In the genomic region with DNA sequence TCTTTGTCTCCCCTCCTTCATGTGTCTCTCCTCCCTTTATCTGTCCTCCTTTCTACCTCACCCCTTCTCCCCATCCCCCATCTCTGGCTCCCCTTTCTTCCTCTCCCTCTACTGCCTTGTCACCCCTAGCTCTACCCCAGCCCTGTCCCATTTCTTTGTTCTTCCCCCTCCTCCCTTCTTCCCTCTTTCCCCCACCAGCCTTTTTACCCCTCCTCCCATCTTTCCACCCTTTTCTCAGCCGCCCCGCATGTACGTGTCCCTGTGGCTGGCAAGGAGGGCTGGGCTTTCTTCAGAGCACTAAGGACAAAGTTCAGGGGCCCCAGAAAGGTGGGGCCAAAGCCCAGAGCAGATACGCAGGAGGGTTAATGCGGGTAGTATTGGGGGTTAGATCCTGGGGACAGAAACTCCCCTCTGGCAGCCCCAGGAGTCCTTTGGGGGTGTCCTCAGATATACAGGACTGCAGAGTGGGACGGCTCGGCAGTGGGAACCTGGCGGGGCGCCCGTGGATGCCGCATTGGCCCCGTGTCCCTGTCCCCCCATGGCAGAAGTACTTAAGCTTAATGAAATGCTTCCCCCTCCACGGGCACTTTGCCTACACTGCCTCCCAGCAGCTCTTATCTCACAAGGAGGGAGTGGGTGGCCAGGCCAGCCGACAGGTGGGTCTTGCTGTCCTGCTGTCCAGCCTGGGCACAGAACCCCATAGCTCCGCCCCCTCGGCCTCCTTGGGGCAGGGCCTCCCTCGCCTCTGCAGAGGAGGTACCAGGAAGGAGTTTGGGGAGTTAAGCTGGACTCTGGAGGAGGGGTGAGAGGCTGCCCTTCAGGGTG, we compare ENCODE assay signal across 9 cellular contexts. TPM values are rescaled to one million over a fixed set of nuclear protein-coding genes. Genes with fewer than 3 reads are reported as not detected.
DNase-seq lines count a peak whose midpoint lies in the region; ATAC-seq and TF ChIP-seq lines count a peak whose summit lies in the region.
"Had no signal": no experiment of that assay in that cellular context is flagged by ENCODE, and none has a peak within 500 bp of the region (broad histone marks: within the 10 kb centered on the region; RNA-seq: fewer than 3 reads in every experiment).

No MANE protein-coding gene starts in this region.

- H3K9me3 ChIP-seq in mucosa of stomach (ENCODE audit: control insufficient read depth, low read length) (no peaks in the 10 kb centered on the region), transverse colon (no peaks in the 10 kb centered on the region)

- no peak for TF ChIP-seq EP300 in transverse colon (IDR thresholded peaks at IDR 0.05; ENCODE audit: low read depth)

- H3K27me3 Mint-ChIP-seq in activated CD8-positive, alpha-beta T cell treated with anti-CD3 and anti-CD28 coated beads for 36 hours: no peaks in the 10 kb centered on the region
- no peaks in the 10 kb centered on the region for H3K27me3 Mint-ChIP-seq in activated CD8-positive, alpha-beta T cell treated with anti-CD3 and anti-CD28 coated beads, Interleukin-2, amount 10 ng/mL, durations not matched to agents 7 days and 5 days (ENCODE audit: low read depth)

- H3K27ac ChIP-seq in transverse colon: peak overlapping the region; percentile 90 to 98 (median 96)

- peaks cover 71% of the 10 kb centered on the region for H3K4me1 Mint-ChIP-seq in activated CD8-positive, alpha-beta T cell treated with anti-CD3 and anti-CD28 coated beads for 36 hours (ENCODE audit: low read depth)
- H3K4me1 Mint-ChIP-seq in activated CD8-positive, alpha-beta T cell treated with anti-CD3 and anti-CD28 coated beads, Interleukin-2, amount 10 ng/mL, durations not matched to agents 7 days and 5 days (ENCODE audit: low read depth): peaks cover 48% of the 10 kb centered on the region

- no peak for ATAC-seq in activated CD8-positive, alpha-beta T cell treated with anti-CD3 and anti-CD28 coated beads for 36 hours
- ATAC-seq in activated CD8-positive, alpha-beta T cell treated with anti-CD3 and anti-CD28 coated beads, Interleukin-2, amount 10 ng/mL, durations not matched to agents 7 days and 5 days: no peak
- ATAC-seq in HG02884 (IDR thresholded peaks at IDR 0.05; ENCODE audit: unreplicated experiment): no peak

- intact Hi-C loops in activated CD8-positive, alpha-beta T cell treated with anti-CD3 and anti-CD28 coated beads for 36 hours (cut with micrococcal nuclease): no loop called here
- intact Hi-C loops in transverse colon (cut with DNase I; ENCODE audit: low total_unique reads): loop anchor here (5.0 kb wide), 1 partner anchor 36 kb away; no protein-coding TSS in a partner anchor

- TF ChIP-seq POLR2A in transverse colon (IDR thresholded peaks at IDR 0.05): peak; percentile 34

- in situ Hi-C loops in transverse colon (cut with MboI; ENCODE audit: low pct_ligation_motif_present in 1 of 4, low pct_unique_long_range_greater_than_20kb in 1 of 4, low sequenced_read_pairs in 3 of 4): no loop called here

- H3K4me3 Mint-ChIP-seq in activated CD8-positive, alpha-beta T cell treated with anti-CD3 and anti-CD28 coated beads for 36 hours: peak overlapping the region; percentile 78
- no peak overlapping the region for H3K4me3 Mint-ChIP-seq in activated CD8-positive, alpha-beta T cell treated with anti-CD3 and anti-CD28 coated beads, Interleukin-2, amount 10 ng/mL, durations not matched to agents 7 days and 5 days

- TF ChIP-seq CTCF in activated CD8-positive, alpha-beta T cell treated with anti-CD3 and anti-CD28 coated beads for 36 hours (IDR thresholded peaks at IDR 0.05): no peak
- no peak for TF ChIP-seq CTCF in transverse colon (IDR thresholded peaks at IDR 0.05)

- H3K4me3 ChIP-seq in mucosa of stomach (ENCODE audit: low read length) (peak overlapping the region; percentile 56), transverse colon (peak overlapping the region in 3 of 4 donors; percentile 5 to 36 (median 25))

- POLR2A ChIA-PET in activated CD8-positive, alpha-beta T cell treated with anti-CD3 and anti-CD28 coated beads for 36 hours (lab: Charles Lee): interaction anchor here (1.0 to 1.1 kb wide), 2 partner anchors 15 to 32 kb away, joined by 3 read pairs; no protein-coding TSS in a partner anchor
- POLR2A ChIA-PET in activated CD8-positive, alpha-beta T cell treated with anti-CD3 and anti-CD28 coated beads, Interleukin-2, amount 10 ng/mL, durations not matched to agents 7 days and 5 days (lab: Charles Lee): no interaction called here

- DNase-seq in activated CD8-positive, alpha-beta T cell treated with anti-CD3 and anti-CD28 coated beads for 36 hours: no peak
- DNase-seq in activated CD8-positive, alpha-beta T cell treated with anti-CD3 and anti-CD28 coated beads, Interleukin-2, amount 10 ng/mL, durations not matched to agents 7 days and 5 days: no peak
- DNase-seq in cerebellar cortex (ENCODE audit: low spot score) (peak; percentile 74), transverse colon (peak; percentile 88), midbrain (lab: John Stamatoyannopoulos, UW) (no peak), NCI-H187 treated with DMSO at 0.1 percent for 48 hours (lab: John Stamatoyannopoulos, UW) (no peak)
- DNase-seq: activated CD4-positive, alpha-beta T cell treated with anti-CD3 and anti-CD28 coated beads, Interleukin-2, amount 50 U/mL, for 48 hours had no signal

- peaks cover 93% of the 10 kb centered on the region for H3K4me1 ChIP-seq in mucosa of stomach (ENCODE audit: control insufficient read depth, insufficient read depth, low read length)
- H3K4me1 ChIP-seq in transverse colon: peaks cover 84 to 98% (median 91%) of the 10 kb centered on the region in 4 donors

- H3K9me3 Mint-ChIP-seq in activated CD8-positive, alpha-beta T cell treated with anti-CD3 and anti-CD28 coated beads for 36 hours: no peaks in the 10 kb centered on the region
- H3K9me3 Mint-ChIP-seq in activated CD8-positive, alpha-beta T cell treated with anti-CD3 and anti-CD28 coated beads, Interleukin-2, amount 10 ng/mL, durations not matched to agents 7 days and 5 days (ENCODE audit: insufficient read depth): no peaks in the 10 kb centered on the region

- CTCF ChIA-PET in activated CD8-positive, alpha-beta T cell treated with anti-CD3 and anti-CD28 coated beads for 36 hours (lab: Charles Lee): interaction anchor here (0.8 to 3.7 kb wide), 3 partner anchors 11 to 15 kb away, joined by 3 to 25 read pairs (median 3); no protein-coding TSS in a partner anchor
- CTCF ChIA-PET in activated CD8-positive, alpha-beta T cell treated with anti-CD3 and anti-CD28 coated beads, Interleukin-2, amount 10 ng/mL, durations not matched to agents 7 days and 5 days (lab: Charles Lee): interaction anchor here (1.2 to 3.4 kb wide), 2 partner anchors 9 to 17 kb away, joined by 3 to 18 read pairs; a partner anchor contains a TSS

- peak overlapping the region; percentile 77 for H3K9ac ChIP-seq in mucosa of stomach (ENCODE audit: low read length)

- H3K36me3 ChIP-seq in mucosa of stomach (ENCODE audit: control insufficient read depth, insufficient read depth, low read length) (no peaks in the 10 kb centered on the region), transverse colon (no peaks in the 10 kb centered on the region)

- no peaks in the 10 kb centered on the region for H3K36me3 Mint-ChIP-seq in activated CD8-positive, alpha-beta T cell treated with anti-CD3 and anti-CD28 coated beads for 36 hours (ENCODE audit: low read depth)
- no peaks in the 10 kb centered on the region for H3K36me3 Mint-ChIP-seq in activated CD8-positive, alpha-beta T cell treated with anti-CD3 and anti-CD28 coated beads, Interleukin-2, amount 10 ng/mL, durations not matched to agents 7 days and 5 days (ENCODE audit: low read depth)

- peak overlapping the region; percentile 96 for H3K27ac Mint-ChIP-seq in activated CD8-positive, alpha-beta T cell treated with anti-CD3 and anti-CD28 coated beads for 36 hours
- no peak overlapping the region for H3K27ac Mint-ChIP-seq in activated CD8-positive, alpha-beta T cell treated with anti-CD3 and anti-CD28 coated beads, Interleukin-2, amount 10 ng/mL, durations not matched to agents 7 days and 5 days

- H3K27me3 ChIP-seq in mucosa of stomach (ENCODE audit: control insufficient read depth, insufficient read depth, low read length) (no peaks in the 10 kb centered on the region), transverse colon (no peaks in the 10 kb centered on the region)

- 19 to 30% methylated on average over 3 to 17 of the region's 17 CpGs for WGBS in transverse colon (ENCODE audit: low coverage in 1 of 2), 2 donors

RNA-seq across cellular contexts. Expression of a gene that starts 8.3 kb away (rescaled TPM):
- total RNA-seq in activated CD8-positive, alpha-beta T cell treated with anti-CD3 and anti-CD28 coated beads for 36 hours: 10 to 100 TPM; 11.1 to 13.8 TPM
- total RNA-seq in activated CD8-positive, alpha-beta T cell treated with anti-CD3 and anti-CD28 coated beads, Interleukin-2, amount 10 ng/mL, durations not matched to agents 7 days and 5 days: 1 to 10 TPM; 8.7 to 9.7 TPM
- 10 to 100 TPM; 32.6 to 82.6 (median 58.6) TPM for total RNA-seq in transverse colon

RNA-seq across cellular contexts. Expression of a gene that starts 16.9 kb away (rescaled TPM):
- total RNA-seq in activated CD8-positive, alpha-beta T cell treated with anti-CD3 and anti-CD28 coated beads for 36 hours: 10 to 100 TPM; 90.2 to 96.4 TPM
- total RNA-seq in activated CD8-positive, alpha-beta T cell treated with anti-CD3 and anti-CD28 coated beads, Interleukin-2, amount 10 ng/mL, durations not matched to agents 7 days and 5 days: 10 to 100 TPM; 93.4 to 96.7 TPM
- total RNA-seq in transverse colon: 100 to 1,000 TPM in 2 of 4 donors, 10 to 100 TPM in 2; 64.3 to 294 (median 112) TPM

RNA-seq across cellular contexts. Expression of a gene that starts 29.3 kb away (rescaled TPM):
- total RNA-seq in activated CD8-positive, alpha-beta T cell treated with anti-CD3 and anti-CD28 coated beads for 36 hours: 1 to 10 TPM; 6.0 to 6.5 TPM
- 1 to 10 TPM; 4.1 to 4.9 TPM for total RNA-seq in activated CD8-positive, alpha-beta T cell treated with anti-CD3 and anti-CD28 coated beads, Interleukin-2, amount 10 ng/mL, durations not matched to agents 7 days and 5 days
- 10 to 100 TPM in 1 of 4 donors, 1 to 10 TPM in 3; 4.8 to 18.0 (median 7.3) TPM for total RNA-seq in transverse colon

RNA-seq across cellular contexts. Expression of a gene that starts 50.7 kb away (rescaled TPM):
- 10 to 100 TPM; 69.0 to 70.1 TPM for total RNA-seq in activated CD8-positive, alpha-beta T cell treated with anti-CD3 and anti-CD28 coated beads for 36 hours
- total RNA-seq in activated CD8-positive, alpha-beta T cell treated with anti-CD3 and anti-CD28 coated beads, Interleukin-2, amount 10 ng/mL, durations not matched to agents 7 days and 5 days: 10 to 100 TPM; 80.5 to 83.2 TPM
- 100 to 1,000 TPM in 2 of 4 donors, 10 to 100 TPM in 2; 73.9 to 258 (median 90.6) TPM for total RNA-seq in transverse colon

RNA-seq across cellular contexts. Expression of a gene that starts 55.9 kb away (rescaled TPM):
- total RNA-seq in activated CD8-positive, alpha-beta T cell treated with anti-CD3 and anti-CD28 coated beads for 36 hours: not detected
- not detected for total RNA-seq in activated CD8-positive, alpha-beta T cell treated with anti-CD3 and anti-CD28 coated beads, Interleukin-2, amount 10 ng/mL, durations not matched to agents 7 days and 5 days
- 10 to 100 TPM in 1 of 4 donors, 1 to 10 TPM in 1, not detected in 2; 2.6 to 38.9 TPM for total RNA-seq in transverse colon

Comparison
In these comparisons a context has a peak if more than half of its experiments do, and no peak if none do; other contexts are left out.
1. DNase-seq: peak in cerebellar cortex (single experiment) and transverse colon (single experiment); none in activated CD8-positive, alpha-beta T cell treated with anti-CD3 and anti-CD28 coated beads for 36 hours (single experiment), activated CD8-positive, alpha-beta T cell treated with anti-CD3 and anti-CD28 coated beads, Interleukin-2, amount 10 ng/mL, durations not matched to agents 7 days and 5 days (single experiment), midbrain (single experiment) and NCI-H187 treated with DMSO at 0.1 percent for 48 hours (single experiment).